In genomic region chr22:46966846-46967245, GRCh38 we compare ENCODE assay signal across 19 cellular contexts.
DNase-seq lines count a peak whose midpoint lies in the region; ATAC-seq and TF ChIP-seq lines count a peak whose summit lies in the region.
"Had no signal": no experiment of that assay in that cellular context is flagged by ENCODE, and none has a peak within 500 bp of the region (broad histone marks: within the 10 kb centered on the region; RNA-seq: fewer than 3 reads in every experiment).

No MANE protein-coding gene starts in this region.

- no peak overlapping the region for H3K4me2 ChIP-seq in osteoblast (ENCODE audit: insufficient read depth, low read length)

- H3K27ac ChIP-seq in coronary artery (no peak overlapping the region), osteoblast (ENCODE audit: low read depth, low read length) (no peak overlapping the region)
- H3K27ac ChIP-seq: GM23248, HL-60 had no signal

- H2AFZ ChIP-seq in osteoblast (ENCODE audit: low read length) = no peak overlapping the region
- H2AFZ ChIP-seq: GM23248 had no signal

- H3K79me2 ChIP-seq in osteoblast (ENCODE audit: insufficient read depth, low read length) = peaks cover 3% of the 10 kb centered on the region

- H3K4me3 ChIP-seq in coronary artery (no peak overlapping the region), osteoblast (ENCODE audit: insufficient read depth, low read length) (no peak overlapping the region)
- H3K4me3 ChIP-seq: GM12878, GM23248, HAP-1 had no signal

- H3K9me3 ChIP-seq in osteoblast (ENCODE audit: low read depth, low read length) = no peaks in the 10 kb centered on the region
- H3K9me3 ChIP-seq: BE2C, HAP-1 had no signal

- no peaks in the 10 kb centered on the region for H3K27me3 ChIP-seq in osteoblast (ENCODE audit: insufficient read depth, low read length)
- H3K27me3 ChIP-seq: BE2C had no signal

- DNase-seq in cardiac septum (ENCODE audit: low spot score) (peak; percentile 43), left ventricle myocardium superior (no peak), coronary artery (ENCODE audit: low spot score) (peak; percentile 52), osteoblast (ENCODE audit: insufficient read length, low spot score, missing footprints) (peak; percentile 60), NCI-H69 (lab: John Stamatoyannopoulos, UW) (no peak), NCI-H446 treated with DMSO at 0.1 percent for 48 hours (lab: John Stamatoyannopoulos, UW) (no peak)
- DNase-seq: ACHN; BE2C; CD4-positive, CD25-positive, alpha-beta regulatory T cell; CD8-positive, alpha-beta memory T cell; COR-L47; DMS 273 treated with DMSO at 0.1 percent for 48 hours; DMS53; DND-41; GM23248 had no signal

- H3K4me1 ChIP-seq in osteoblast (ENCODE audit: insufficient read depth, low read length) = no peaks in the 10 kb centered on the region
- H3K4me1 ChIP-seq: HAP-1 had no signal

- ATAC-seq in left ventricle myocardium superior = no peak
- no peak for ATAC-seq in HG03097 (IDR thresholded peaks at IDR 0.05; ENCODE audit: low FRiP score, unreplicated experiment)
- ATAC-seq: GM12878 had no signal

- H4K20me1 ChIP-seq in osteoblast (ENCODE audit: insufficient read depth, low read length) = peaks cover 23% of the 10 kb centered on the region

- intact Hi-C loops in cardiac septum (cut with DNase I) = no loop called here
- intact Hi-C loops in left ventricle myocardium superior (cut with micrococcal nuclease) = no loop called here

- TF ChIP-seq CTCF in coronary artery (IDR thresholded peaks at IDR 0.05) (no peak), osteoblast (IDR thresholded peaks at IDR 0.05; ENCODE audit: extremely low read depth, low read depth, low read length) (no peak)

- H3K36me3 ChIP-seq in osteoblast (ENCODE audit: insufficient read depth, low read length) = no peaks in the 10 kb centered on the region
- H3K36me3 ChIP-seq: BE2C, HAP-1 had no signal

Comparison
In these comparisons a context has a peak if more than half of its experiments do, and no peak if none do; other contexts are left out.
1. DNase-seq: peak in cardiac septum (single experiment), coronary artery (single experiment) and osteoblast (single experiment); none in left ventricle myocardium superior (single experiment), NCI-H69 (single experiment) and NCI-H446 treated with DMSO at 0.1 percent for 48 hours (single experiment).